In the genomic region with DNA sequence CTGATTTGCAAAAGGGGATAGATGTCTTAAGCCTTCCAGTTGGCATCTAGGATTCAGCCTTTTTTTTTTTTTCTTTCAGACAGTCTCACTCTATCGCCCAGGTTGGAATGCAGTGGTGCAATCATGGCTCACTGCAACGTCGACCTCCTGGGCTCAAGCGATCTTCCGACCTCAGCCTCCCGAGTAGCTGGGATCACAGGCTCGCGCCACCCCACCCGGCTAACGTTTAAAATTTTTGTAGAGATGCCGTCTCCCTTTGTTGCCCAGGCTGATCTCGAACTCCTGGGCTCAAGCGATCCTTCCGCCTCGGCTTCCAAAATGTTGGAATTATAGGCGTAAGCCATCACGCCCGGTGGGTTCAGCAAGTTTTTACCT, we compare ENCODE assay signal across 1 cellular context.
TF ChIP-seq lines count a peak whose summit lies in the region.

No MANE protein-coding gene starts in this region.

TF ChIP-seq in H1, 55 proteins besides CTCF, POLR2A, EP300 and RAD21:
- no peak for TF ChIP-seq CHD2 (IDR thresholded peaks at IDR 0.05; ENCODE audit: low read length)
